In genomic region chr13:46168341-46168740, GRCh38 we compare ENCODE assay signal across 9 cellular contexts. TPM values are rescaled to one million over a fixed set of nuclear protein-coding genes. Genes with fewer than 3 reads are reported as not detected.
A peak's percentile ranks its signal among the peaks of the same experiment; 100 is the strongest.
DNase-seq lines count a peak whose midpoint lies in the region; ATAC-seq and TF ChIP-seq lines count a peak whose summit lies in the region.
"Had no signal": no experiment of that assay in that cellular context is flagged by ENCODE, and none has a peak within 500 bp of the region (broad histone marks: within the 10 kb centered on the region; RNA-seq: fewer than 3 reads in every experiment).

No MANE protein-coding gene starts in this region.

- peaks cover 100% of the 10 kb centered on the region for H3K79me2 ChIP-seq in DOHH2 (ENCODE audit: control insufficient read depth, low read length)

- 47 to 53% methylated on average over 8 of the region's 8 CpGs for WGBS in aorta, 2 donors

- H3K4me1 ChIP-seq in DOHH2 (ENCODE audit: control insufficient read depth, low read length): peaks cover 98% of the 10 kb centered on the region
- no peaks in the 10 kb centered on the region for H3K4me1 ChIP-seq in aorta (ENCODE audit: control insufficient read depth in 1 of 2, insufficient read depth in 2 of 2, low read length in 2 of 2)

- DNase-seq in WTC11 (ENCODE audit: low spot score) (no peak), islet precursor cell (peak; percentile 85), aorta (peak in 1 of 2 donors; percentile 65), NCI-H1105 treated with DMSO at 0.1 percent for 48 hours (lab: John Stamatoyannopoulos, UW) (no peak), NCI-H2171 (lab: John Stamatoyannopoulos, UW) (no peak), KG1 (lab: John Stamatoyannopoulos, UW) (no peak)

- no peak overlapping the region for H3K27ac Mint-ChIP-seq in WTC11

- H3F3A ChIP-seq in DOHH2 (ENCODE audit: control insufficient read depth, insufficient read depth): peaks cover 20% of the 10 kb centered on the region

- H3K36me3 ChIP-seq in DOHH2 (ENCODE audit: control insufficient read depth, low read length): peaks cover 92% of the 10 kb centered on the region
- H3K36me3 ChIP-seq in aorta (ENCODE audit: control insufficient read depth in 1 of 2, insufficient read depth in 2 of 2, low read length in 1 of 2): no peaks in the 10 kb centered on the region

- H3K4me3 Mint-ChIP-seq in WTC11: no peak overlapping the region

- H3K4me3 ChIP-seq in DOHH2 (ENCODE audit: low read length): peak overlapping the region; percentile 89
- H3K4me3 ChIP-seq in aorta (ENCODE audit: low read length in 2 of 2): no peak overlapping the region

- H3K9me3 Mint-ChIP-seq in WTC11: no peaks in the 10 kb centered on the region

- TF ChIP-seq CTCF in DOHH2 (IDR thresholded peaks at IDR 0.05; ENCODE audit: low read depth, low read length, poor library complexity, severe bottlenecking) (no peak), WTC11 (IDR thresholded peaks at IDR 0.05) (no peak)

- ATAC-seq in HG02798 (IDR thresholded peaks at IDR 0.05; ENCODE audit: poor library complexity, unreplicated experiment) (peak; percentile 39), WTC11 (peak; percentile 30), aorta (ENCODE audit: low FRiP score) (peak; percentile 67)

- peaks cover 17% of the 10 kb centered on the region for H3K27me3 Mint-ChIP-seq in WTC11 (ENCODE audit: low read depth)

- H3K27me3 ChIP-seq in DOHH2 (ENCODE audit: control insufficient read depth, low read length) (no peaks in the 10 kb centered on the region), aorta (ENCODE audit: control insufficient read depth in 1 of 2, insufficient read depth in 2 of 2, low read length in 1 of 2) (peaks cover 0 to 2% of the 10 kb centered on the region in 2 donors)

- intact Hi-C loops in aorta (cut with DNase I): loop anchor here in 1 of 2 donors (10.0 kb wide), 1 partner anchor 156 kb away; no protein-coding TSS in a partner anchor

- H3K9me3 ChIP-seq in DOHH2 (ENCODE audit: control insufficient read depth, insufficient read depth, low read length) (no peaks in the 10 kb centered on the region), aorta (ENCODE audit: control insufficient read depth, low read length) (no peaks in the 10 kb centered on the region)

- CTCF ChIA-PET in WTC11 (lab: Charles Lee): interaction anchor here (0.8 kb wide), 1 partner anchor 42 kb away, joined by 3 read pairs; no protein-coding TSS in a partner anchor

- H3K9me2 ChIP-seq in DOHH2 (replicated peaks; ENCODE audit: control insufficient read depth, low read length): no peaks in the 10 kb centered on the region

- H3K4me2 ChIP-seq in DOHH2 (ENCODE audit: low read length): peak overlapping the region; percentile 78

- POLR2A ChIA-PET in WTC11 (lab: Charles Lee): no interaction called here

- H4K20me1 ChIP-seq in DOHH2 (ENCODE audit: control insufficient read depth, insufficient read depth, low read depth, low read length): peaks cover 81% of the 10 kb centered on the region

- peaks cover 17% of the 10 kb centered on the region for H3K4me1 Mint-ChIP-seq in WTC11

- H3K36me3 Mint-ChIP-seq in WTC11: no peaks in the 10 kb centered on the region

- H3K27ac ChIP-seq in DOHH2 (ENCODE audit: low read depth, low read length): no peak overlapping the region
- H3K27ac ChIP-seq in aorta (ENCODE audit: low read depth in 1 of 2, low read length in 2 of 2): no peak overlapping the region

TF ChIP-seq in WTC11, 78 proteins besides CTCF, POLR2A, EP300 and RAD21:
- TF ChIP-seq, protein P1, sequence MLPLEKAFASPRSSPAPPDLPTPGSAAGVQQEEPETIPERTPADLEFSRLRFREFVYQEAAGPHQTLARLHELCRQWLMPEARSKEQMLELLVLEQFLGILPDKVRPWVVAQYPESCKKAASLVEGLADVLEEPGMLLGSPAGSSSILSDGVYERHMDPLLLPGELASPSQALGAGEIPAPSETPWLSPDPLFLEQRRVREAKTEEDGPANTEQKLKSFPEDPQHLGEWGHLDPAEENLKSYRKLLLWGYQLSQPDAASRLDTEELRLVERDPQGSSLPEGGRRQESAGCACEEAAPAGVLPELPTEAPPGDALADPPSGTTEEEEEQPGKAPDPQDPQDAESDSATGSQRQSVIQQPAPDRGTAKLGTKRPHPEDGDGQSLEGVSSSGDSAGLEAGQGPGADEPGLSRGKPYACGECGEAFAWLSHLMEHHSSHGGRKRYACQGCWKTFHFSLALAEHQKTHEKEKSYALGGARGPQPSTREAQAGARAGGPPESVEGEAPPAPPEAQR (CRISPR knock-in tag; IDR thresholded peaks at IDR 0.05): no peak
- TF ChIP-seq, protein P2, sequence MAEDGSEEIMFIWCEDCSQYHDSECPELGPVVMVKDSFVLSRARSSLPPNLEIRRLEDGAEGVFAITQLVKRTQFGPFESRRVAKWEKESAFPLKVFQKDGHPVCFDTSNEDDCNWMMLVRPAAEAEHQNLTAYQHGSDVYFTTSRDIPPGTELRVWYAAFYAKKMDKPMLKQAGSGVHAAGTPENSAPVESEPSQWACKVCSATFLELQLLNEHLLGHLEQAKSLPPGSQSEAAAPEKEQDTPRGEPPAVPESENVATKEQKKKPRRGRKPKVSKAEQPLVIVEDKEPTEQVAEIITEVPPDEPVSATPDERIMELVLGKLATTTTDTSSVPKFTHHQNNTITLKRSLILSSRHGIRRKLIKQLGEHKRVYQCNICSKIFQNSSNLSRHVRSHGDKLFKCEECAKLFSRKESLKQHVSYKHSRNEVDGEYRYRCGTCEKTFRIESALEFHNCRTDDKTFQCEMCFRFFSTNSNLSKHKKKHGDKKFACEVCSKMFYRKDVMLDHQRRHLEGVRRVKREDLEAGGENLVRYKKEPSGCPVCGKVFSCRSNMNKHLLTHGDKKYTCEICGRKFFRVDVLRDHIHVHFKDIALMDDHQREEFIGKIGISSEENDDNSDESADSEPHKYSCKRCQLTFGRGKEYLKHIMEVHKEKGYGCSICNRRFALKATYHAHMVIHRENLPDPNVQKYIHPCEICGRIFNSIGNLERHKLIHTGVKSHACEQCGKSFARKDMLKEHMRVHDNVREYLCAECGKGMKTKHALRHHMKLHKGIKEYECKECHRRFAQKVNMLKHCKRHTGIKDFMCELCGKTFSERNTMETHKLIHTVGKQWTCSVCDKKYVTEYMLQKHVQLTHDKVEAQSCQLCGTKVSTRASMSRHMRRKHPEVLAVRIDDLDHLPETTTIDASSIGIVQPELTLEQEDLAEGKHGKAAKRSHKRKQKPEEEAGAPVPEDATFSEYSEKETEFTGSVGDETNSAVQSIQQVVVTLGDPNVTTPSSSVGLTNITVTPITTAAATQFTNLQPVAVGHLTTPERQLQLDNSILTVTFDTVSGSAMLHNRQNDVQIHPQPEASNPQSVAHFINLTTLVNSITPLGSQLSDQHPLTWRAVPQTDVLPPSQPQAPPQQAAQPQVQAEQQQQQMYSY (CRISPR knock-in tag; IDR thresholded peaks at IDR 0.05): no peak
- TF ChIP-seq GRHL2 (CRISPR knock-in tag; IDR thresholded peaks at IDR 0.05; ENCODE audit: insufficient replicate concordance, severe bottlenecking): no peak
- TF ChIP-seq, protein P3, sequence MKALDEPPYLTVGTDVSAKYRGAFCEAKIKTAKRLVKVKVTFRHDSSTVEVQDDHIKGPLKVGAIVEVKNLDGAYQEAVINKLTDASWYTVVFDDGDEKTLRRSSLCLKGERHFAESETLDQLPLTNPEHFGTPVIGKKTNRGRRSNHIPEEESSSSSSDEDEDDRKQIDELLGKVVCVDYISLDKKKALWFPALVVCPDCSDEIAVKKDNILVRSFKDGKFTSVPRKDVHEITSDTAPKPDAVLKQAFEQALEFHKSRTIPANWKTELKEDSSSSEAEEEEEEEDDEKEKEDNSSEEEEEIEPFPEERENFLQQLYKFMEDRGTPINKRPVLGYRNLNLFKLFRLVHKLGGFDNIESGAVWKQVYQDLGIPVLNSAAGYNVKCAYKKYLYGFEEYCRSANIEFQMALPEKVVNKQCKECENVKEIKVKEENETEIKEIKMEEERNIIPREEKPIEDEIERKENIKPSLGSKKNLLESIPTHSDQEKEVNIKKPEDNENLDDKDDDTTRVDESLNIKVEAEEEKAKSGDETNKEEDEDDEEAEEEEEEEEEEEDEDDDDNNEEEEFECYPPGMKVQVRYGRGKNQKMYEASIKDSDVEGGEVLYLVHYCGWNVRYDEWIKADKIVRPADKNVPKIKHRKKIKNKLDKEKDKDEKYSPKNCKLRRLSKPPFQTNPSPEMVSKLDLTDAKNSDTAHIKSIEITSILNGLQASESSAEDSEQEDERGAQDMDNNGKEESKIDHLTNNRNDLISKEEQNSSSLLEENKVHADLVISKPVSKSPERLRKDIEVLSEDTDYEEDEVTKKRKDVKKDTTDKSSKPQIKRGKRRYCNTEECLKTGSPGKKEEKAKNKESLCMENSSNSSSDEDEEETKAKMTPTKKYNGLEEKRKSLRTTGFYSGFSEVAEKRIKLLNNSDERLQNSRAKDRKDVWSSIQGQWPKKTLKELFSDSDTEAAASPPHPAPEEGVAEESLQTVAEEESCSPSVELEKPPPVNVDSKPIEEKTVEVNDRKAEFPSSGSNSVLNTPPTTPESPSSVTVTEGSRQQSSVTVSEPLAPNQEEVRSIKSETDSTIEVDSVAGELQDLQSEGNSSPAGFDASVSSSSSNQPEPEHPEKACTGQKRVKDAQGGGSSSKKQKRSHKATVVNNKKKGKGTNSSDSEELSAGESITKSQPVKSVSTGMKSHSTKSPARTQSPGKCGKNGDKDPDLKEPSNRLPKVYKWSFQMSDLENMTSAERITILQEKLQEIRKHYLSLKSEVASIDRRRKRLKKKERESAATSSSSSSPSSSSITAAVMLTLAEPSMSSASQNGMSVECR (CRISPR knock-in tag; IDR thresholded peaks at IDR 0.05; ENCODE audit: borderline replicate concordance): no peak
TF ChIP-seq in WTC11: peak in this region for 0.

RNA-seq across cellular contexts. Expression of gene LCP1, which starts 13.6 kb away (rescaled TPM):
- 2.7 to 3.7 TPM (median 3.2 TPM) in 3 replicates for total RNA-seq in WTC11 (2021)
- total RNA-seq in aorta: 10 to 100 TPM; 74.7 to 76.5 TPM
- 10 to 100 TPM in 1 of 2 donors, 1 to 10 TPM in 1; 6.2 to 36.2 TPM for polyA plus RNA-seq in aorta

RNA-seq across cellular contexts. Expression of gene LRRC63, which starts 43.4 kb away (rescaled TPM):
- total RNA-seq in WTC11 (2021): 0.11 TPM in 1 of 3 replicates, not detected in the others
- total RNA-seq in aorta: under 1 TPM in 1 of 2 donors, not detected in 1; 0.99 TPM
- under 1 TPM in 1 of 2 donors, not detected in 1; 0.15 TPM for polyA plus RNA-seq in aorta
- total RNA-seq: skeletal muscle tissue had no signal

Comparison
In these comparisons a context has a peak if more than half of its experiments do, and no peak if none do; other contexts are left out.
1. RNA of gene LCP1, which starts 13.6 kb away (total RNA-seq): 74.7 to 76.5 TPM in aorta; 2.7 to 3.7 TPM in WTC11; every median in the first group is over 10 times any median in the second.
2. Peak in every context shown above with its lines, with median percentiles within 50 percentile points of each other: ATAC-seq.